16 cellular contexts compared by ENCODE assay signal in the genomic region with DNA sequence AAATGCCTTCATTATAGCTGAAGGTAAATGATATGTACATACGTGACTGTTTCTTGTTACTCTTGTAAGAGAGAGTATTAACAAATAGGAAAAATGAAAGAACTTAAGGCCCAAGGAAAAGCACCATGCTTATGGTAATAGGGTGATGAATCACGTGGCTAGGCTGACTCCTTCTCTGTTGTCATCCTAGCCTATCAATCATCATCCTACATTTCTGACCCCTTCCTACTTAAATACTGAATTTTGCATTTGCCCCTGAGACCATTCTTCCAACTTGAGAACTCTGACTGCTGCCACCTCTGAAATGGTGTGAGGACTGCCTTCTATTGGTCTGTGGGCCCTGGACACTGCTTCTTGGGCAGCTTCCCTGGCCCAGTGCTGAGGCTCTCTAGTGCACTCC. TPM values are rescaled to one million over a fixed set of nuclear protein-coding genes. Genes with fewer than 3 reads are reported as not detected.
DNase-seq lines count a peak whose midpoint lies in the region; ATAC-seq, FAIRE-seq and TF ChIP-seq lines count a peak whose summit lies in the region.
"Had no signal": no experiment of that assay in that cellular context is flagged by ENCODE, and none has a peak within 500 bp of the region (broad histone marks: within the 10 kb centered on the region; RNA-seq: fewer than 3 reads in every experiment).

No MANE protein-coding gene starts in this region.

- TF ChIP-seq CTCF in K562 (IDR thresholded peaks at IDR 0.05 in 2 of 3, conservative IDR thresholded peaks at IDR 0.05 in 1 of 3; ENCODE audit: insufficient read depth in 2 of 3, low read depth in 1 of 3, low read length in 3 of 3) (no peak), foreskin keratinocyte (conservative IDR thresholded peaks at IDR 0.05) (no peak), tibial artery (IDR thresholded peaks at IDR 0.05) (no peak), lower lobe of right lung (IDR thresholded peaks at IDR 0.05) (no peak)

- H3K4me2 ChIP-seq in K562 (ENCODE audit: insufficient read depth, low read length): peak overlapping the region; percentile 45; the same call in 1 of the 2 replicates
- H3K4me2 ChIP-seq: BLaER1 treated with 17β-estradiol and CSF1 and Interleukin-3, amounts not matched to agents 10 nM and 100 nM had no signal

- peaks cover 33% of the 10 kb centered on the region for H3K36me3 ChIP-seq in ACC112 (ENCODE audit: insufficient read depth, low read length)
- H3K36me3 ChIP-seq in K562 (ENCODE audit: control insufficient read depth, insufficient read depth, low read length): no peaks in the 10 kb centered on the region
- no peaks in the 10 kb centered on the region for H3K36me3 ChIP-seq in tibial artery
- H3K36me3 ChIP-seq in H7 (replicated peaks; ENCODE audit: control insufficient read depth, insufficient read depth, low read length): no peaks in the 10 kb centered on the region
- no peaks in the 10 kb centered on the region for H3K36me3 ChIP-seq in lower lobe of right lung
- H3K36me3 ChIP-seq: BLaER1 treated with 17β-estradiol and CSF1 and Interleukin-3, amounts not matched to agents 10 nM and 100 nM had no signal

- H3K4me3 ChIP-seq in ACC112 (ENCODE audit: low read depth, low read length) (no peak overlapping the region), K562 (no peak overlapping the region), tibial artery (no peak overlapping the region), H7 (ENCODE audit: insufficient read depth, low read depth, low read length) (no peak overlapping the region), lower lobe of right lung (no peak overlapping the region)
- H3K4me3 ChIP-seq: BLaER1 treated with 17β-estradiol and CSF1 and Interleukin-3, amounts not matched to agents 10 nM and 100 nM; GM23248 had no signal

- peak; percentile 34; the same call in 2 of the 3 replicates for ATAC-seq in K562
- ATAC-seq in foreskin keratinocyte: peak; percentile 45
- no peak for ATAC-seq in lower lobe of right lung

- peaks cover 11% of the 10 kb centered on the region for H3K79me2 ChIP-seq in ACC112 (ENCODE audit: control insufficient read depth, insufficient read depth, low read length, unreplicated experiment)
- no peaks in the 10 kb centered on the region for H3K79me2 ChIP-seq in K562 (ENCODE audit: control insufficient read depth, insufficient read depth, low read length)

- DNase-seq in K562 (ENCODE audit: extremely low read depth in 1 of 4, low spot score in 3 of 4): no peak
- no peak for DNase-seq in foreskin keratinocyte
- DNase-seq in tibial artery: no peak
- DNase-seq in H7: no peak
- no peak for DNase-seq in hepatic stellate cell (ENCODE audit: low spot score)
- no peak for DNase-seq in lower lobe of right lung
- DNase-seq: 8988T; ACHN; Calu3; CD4-positive, alpha-beta T cell; DMS 273 treated with DMSO at 0.1 percent for 48 hours; GM23248 had no signal

- TF ChIP-seq POLR2A in K562 (conservative IDR thresholded peaks at IDR 0.05): no peak

- H3K9me3 ChIP-seq in K562 (replicated peaks; ENCODE audit: control insufficient read depth, insufficient read depth, low read depth, low read length) (no peaks in the 10 kb centered on the region), tibial artery (no peaks in the 10 kb centered on the region), lower lobe of right lung (no peaks in the 10 kb centered on the region)

- H3K9me1 ChIP-seq in K562 (ENCODE audit: control insufficient read depth, insufficient read depth, low read length): no peaks in the 10 kb centered on the region

- no peaks in the 10 kb centered on the region for H3K27me3 ChIP-seq in ACC112 (ENCODE audit: insufficient read depth, low read length)
- H3K27me3 ChIP-seq in K562 (ENCODE audit: control insufficient read depth in 2 of 2, insufficient read depth in 2 of 2, low read length in 2 of 2): no peaks in the 10 kb centered on the region
- H3K27me3 ChIP-seq in foreskin keratinocyte: no peaks in the 10 kb centered on the region
- H3K27me3 ChIP-seq in tibial artery: no peaks in the 10 kb centered on the region
- no peaks in the 10 kb centered on the region for H3K27me3 ChIP-seq in H7 (ENCODE audit: control insufficient read depth, insufficient read depth, low read length)
- H3K27me3 ChIP-seq in lower lobe of right lung (ENCODE audit: low read depth): no peaks in the 10 kb centered on the region
- H3K27me3 ChIP-seq: BLaER1 treated with 17β-estradiol and CSF1 and Interleukin-3, amounts not matched to agents 10 nM and 100 nM had no signal

- H3K9ac ChIP-seq in K562 (ENCODE audit: insufficient read depth in 1 of 2, low read depth in 2 of 2, low read length in 2 of 2): no peak overlapping the region
- H3K9ac ChIP-seq: BLaER1 treated with 17β-estradiol and CSF1 and Interleukin-3, amounts not matched to agents 10 nM and 100 nM; GM23248 had no signal

- in situ Hi-C loops in K562 (cut with MboI): no loop called here

- no peak for TF ChIP-seq RAD21 in K562 (CRISPR knock-in tag; conservative IDR thresholded peaks at IDR 0.05 in 1 of 2, IDR thresholded peaks at IDR 0.05 in 1 of 2)

- 26% methylated on average over 2 of the region's 2 CpGs for WGBS in K562 (ENCODE audit: insufficient coverage, low coverage, missing lambda C conversion rate)

- CTCF ChIA-PET in K562 (lab: Yijun Ruan, JAX; ENCODE audit: low intra/inter-chr PET ratio): no interaction called here

- no TSS peak for BruUV-seq in K562 (replicated peaks; lab: Mats Ljungman, UMichigan)

- TF ChIP-seq EP300 in K562 (IDR thresholded peaks at IDR 0.05; ENCODE audit: low read length): no peak

- H3K4me1 ChIP-seq in ACC112 (ENCODE audit: control insufficient read depth, insufficient read depth, low read length, unreplicated experiment): peaks cover 40% of the 10 kb centered on the region
- H3K4me1 ChIP-seq in K562 (replicated peaks in 1 of 2; ENCODE audit: control insufficient read depth in 2 of 2, insufficient read depth in 2 of 2, low read length in 2 of 2): peaks cover 4 to 6% of the 10 kb centered on the region in 2 experiments; a peak in 3 of 5 replicates
- peaks cover 2% of the 10 kb centered on the region for H3K4me1 ChIP-seq in foreskin keratinocyte
- H3K4me1 ChIP-seq in tibial artery: peaks cover 0 to 74% (median 8%) of the 10 kb centered on the region in 4 donors
- H3K4me1 ChIP-seq in lower lobe of right lung: no peaks in the 10 kb centered on the region

- H3K27ac ChIP-seq in ACC112 (ENCODE audit: low read depth, low read length) (peak overlapping the region; percentile 15), K562 (ENCODE audit: extremely low read depth, low read depth, low read length) (no peak overlapping the region), foreskin keratinocyte (no peak overlapping the region), tibial artery (peak overlapping the region; percentile 2 to 82), lower lobe of right lung (no peak overlapping the region)
- H3K27ac ChIP-seq: BLaER1 treated with 17β-estradiol and CSF1 and Interleukin-3, amounts not matched to agents 10 nM and 100 nM; GM23248; HL-60 had no signal

- H4K20me1 ChIP-seq in K562 (replicated peaks; ENCODE audit: control insufficient read depth, insufficient read depth, low read length): no peaks in the 10 kb centered on the region
- H4K20me1 ChIP-seq: BLaER1 treated with 17β-estradiol and CSF1 and Interleukin-3, amounts not matched to agents 10 nM and 100 nM had no signal

- H2AFZ ChIP-seq in ACC112 (ENCODE audit: low read length, unreplicated experiment) (no peak overlapping the region), K562 (ENCODE audit: low read depth, low read length) (peak overlapping the region; percentile 66)
- H2AFZ ChIP-seq: GM23248 had no signal

- POLR2A ChIA-PET in K562 (lab: Yijun Ruan, JAX): no interaction called here

- intact Hi-C loops in K562 (cut with micrococcal nuclease) (no loop called here), tibial artery (cut with DNase I; ENCODE audit: low total_unique reads) (no loop called here), lower lobe of right lung (cut with DNase I) (no loop called here)

- FAIRE-seq in K562 (lab: Jason Lieb, UNC): no peak
- FAIRE-seq: H54 had no signal

TF ChIP-seq in K562, 482 proteins besides CTCF, POLR2A, EP300 and RAD21 (continues in another document):
- TF ChIP-seq HCFC1 (IDR thresholded peaks at IDR 0.05; ENCODE audit: low read depth, low read length): no peak
- TF ChIP-seq, protein P1, sequence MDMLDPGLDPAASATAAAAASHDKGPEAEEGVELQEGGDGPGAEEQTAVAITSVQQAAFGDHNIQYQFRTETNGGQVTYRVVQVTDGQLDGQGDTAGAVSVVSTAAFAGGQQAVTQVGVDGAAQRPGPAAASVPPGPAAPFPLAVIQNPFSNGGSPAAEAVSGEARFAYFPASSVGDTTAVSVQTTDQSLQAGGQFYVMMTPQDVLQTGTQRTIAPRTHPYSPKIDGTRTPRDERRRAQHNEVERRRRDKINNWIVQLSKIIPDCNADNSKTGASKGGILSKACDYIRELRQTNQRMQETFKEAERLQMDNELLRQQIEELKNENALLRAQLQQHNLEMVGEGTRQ (CRISPR knock-in tag; IDR thresholded peaks at IDR 0.05): peak; percentile 38

RNA-seq across cellular contexts. Expression of a gene that starts 28.9 kb away (rescaled TPM):
- total RNA-seq in K562 (2011; cell fraction: chromatin; rRNA removed; ENCODE audit: low replicate concordance): 3.1 and 4.1 TPM in 2 replicates
- 3.0 and 5.8 TPM in 2 replicates for total RNA-seq in K562 (2011; cell fraction: nucleolus; rRNA removed)
- total RNA-seq in K562 (2011; cell fraction: nucleoplasm; rRNA removed): 2.4 and 3.3 TPM in 2 replicates
- total RNA-seq in K562 (2014; rRNA removed) (0.16 and 0.32 TPM in 2 replicates), K562 (2014; rRNA removed; fragmentation: Illumina TruSeq; extraction: Trizol) (0.19 and 0.22 TPM in 2 replicates), K562 (2015; rRNA removed; fragmentation: Illumina TruSeq; extraction: Trizol) (0.07 and 0.53 TPM in 2 replicates), K562 (2021) (0.82 and 0.83 TPM in 2 replicates), foreskin keratinocyte (109 and 182 TPM in 2 replicates), lower lobe of right lung (219 TPM)
- polyA plus RNA-seq in K562 (2011; rRNA removed) (0.70 and 6.2 TPM in 2 replicates), K562 (2014; fragmentation: Illumina TruSeq; extraction: Trizol) (0.22 and 0.79 TPM in 2 replicates), K562 (2014; fragmentation: Nextera tagmentation; extraction: Ambion mirVana) (under 1 TPM; 0.15 to 0.22 TPM), K562 (2014; rRNA removed) (0.05 and 0.07 TPM in 2 replicates), foreskin keratinocyte (62.6 and 119 TPM in 2 replicates)
- polyA plus RNA-seq in K562 (2011; cell fraction: cytosol; rRNA removed): 1.3 and 4.9 TPM in 2 replicates
- 0.53 and 4.8 TPM in 2 replicates for polyA plus RNA-seq in K562 (2011; cell fraction: nucleus; rRNA removed)
- 0.35 and 0.42 TPM in 2 replicates for polyA plus RNA-seq in K562 (2012)
- 2.1 and 10.4 TPM in 2 replicates for polyA minus RNA-seq in K562 (2011; rRNA and poly(A)+ RNA removed)
- 4.9 TPM in 1 of 2 replicates, not detected in the other for polyA minus RNA-seq in K562 (2011; cell fraction: cytosol; rRNA and poly(A)+ RNA removed)
- 1.4 and 3.9 TPM in 2 replicates for polyA minus RNA-seq in K562 (2011; cell fraction: nucleus; rRNA and poly(A)+ RNA removed)
- 9.4 and 12.4 TPM in 2 replicates for total RNA-seq in H7 (2014; rRNA removed; shearing (Covaris generic))
- total RNA-seq: CD4-positive, alpha-beta T cell had no signal

Comparison
In these comparisons a context has a peak if more than half of its experiments do, and no peak if none do; other contexts are left out.
1. H3K27ac ChIP-seq: peak in ACC112 (single experiment) and tibial artery (2 of 2); none in K562 (single experiment), foreskin keratinocyte (single experiment) and lower lobe of right lung (single experiment).
2. ATAC-seq: peak in K562 (single experiment) and foreskin keratinocyte (single experiment); none in lower lobe of right lung (0 of 2).